In the genomic region with DNA sequence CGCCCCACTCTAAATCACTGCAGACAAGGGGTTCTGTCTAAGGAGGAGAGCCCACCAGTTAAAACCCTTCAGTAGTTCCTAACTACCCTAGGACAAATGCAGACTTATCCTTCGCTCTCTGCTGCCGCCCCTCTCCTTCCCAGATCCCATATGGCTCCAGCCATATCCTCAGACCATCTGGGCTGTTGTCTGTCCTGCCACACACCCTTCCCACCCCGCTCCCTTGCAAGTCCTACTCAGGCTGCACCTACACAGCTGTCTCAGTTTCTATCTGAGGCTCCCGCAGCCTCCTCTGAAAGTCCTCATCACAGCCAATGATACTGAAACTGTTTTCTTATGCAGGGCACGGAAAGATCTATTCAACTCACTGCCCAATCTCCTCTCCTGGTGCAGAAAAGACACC, we compare ENCODE assay signal across 8 cellular contexts. TPM values are rescaled to one million over a fixed set of nuclear protein-coding genes. Genes with fewer than 3 reads are reported as not detected.
DNase-seq lines count a peak whose midpoint lies in the region; ATAC-seq lines count a peak whose summit lies in the region.

No MANE protein-coding gene starts in this region.

- H3K36me3 ChIP-seq in skeletal muscle satellite cell (ENCODE audit: insufficient read depth, low read length): peaks cover 33% of the 10 kb centered on the region

- peak overlapping the region; percentile 85 for H3K4me3 Mint-ChIP-seq in activated T-helper 2 cell treated with anti-CD3 and anti-CD28 coated beads, Interferon-gamma antibody, Interleukin-2, Interleukin-4, amounts not matched to agents 10 μg/mL and 5 μg/mL and 100 μg/mL, durations not matched to agents 14 hours and 24 hours and 36 hours (ENCODE audit: low read depth)

- H3K4me3 ChIP-seq in skeletal muscle satellite cell (ENCODE audit: low read length): no peak overlapping the region

- H3K9me3 ChIP-seq in skeletal muscle satellite cell (replicated peaks; ENCODE audit: low read length): no peaks in the 10 kb centered on the region

- H3K4me1 Mint-ChIP-seq in activated T-helper 2 cell treated with anti-CD3 and anti-CD28 coated beads, Interferon-gamma antibody, Interleukin-2, Interleukin-4, amounts not matched to agents 10 μg/mL and 5 μg/mL and 100 μg/mL, durations not matched to agents 14 hours and 24 hours and 36 hours (ENCODE audit: low read depth): peaks cover 18% of the 10 kb centered on the region

- DNase-seq in activated naive CD4-positive, alpha-beta T cell treated with Interleukin-2 at 50 U/mL for 16 hours: peak; percentile 33
- no peak for DNase-seq in activated naive CD4-positive, alpha-beta T cell treated with anti-CD3 and anti-CD28 coated beads, Interleukin-2, amount 50 U/mL, for 16 hours
- DNase-seq in activated T-helper 2 cell treated with anti-CD3 and anti-CD28 coated beads, Interferon-gamma antibody, Interleukin-2, Interleukin-4, amounts not matched to agents 10 μg/mL and 5 μg/mL and 100 μg/mL, durations not matched to agents 14 hours and 24 hours and 36 hours (ENCODE audit: low spot score): no peak
- DNase-seq in EL (no peak), KG1 (lab: John Stamatoyannopoulos, UW) (no peak), NCI-H446 (lab: John Stamatoyannopoulos, UW) (no peak)

- peak overlapping the region; percentile 91 for H3K27ac Mint-ChIP-seq in activated T-helper 2 cell treated with anti-CD3 and anti-CD28 coated beads, Interferon-gamma antibody, Interleukin-2, Interleukin-4, amounts not matched to agents 10 μg/mL and 5 μg/mL and 100 μg/mL, durations not matched to agents 14 hours and 24 hours and 36 hours

- no peak overlapping the region for H3K9ac ChIP-seq in skeletal muscle satellite cell (ENCODE audit: low read depth, low read length)

- peaks cover 34% of the 10 kb centered on the region for H3K36me3 Mint-ChIP-seq in activated T-helper 2 cell treated with anti-CD3 and anti-CD28 coated beads, Interferon-gamma antibody, Interleukin-2, Interleukin-4, amounts not matched to agents 10 μg/mL and 5 μg/mL and 100 μg/mL, durations not matched to agents 14 hours and 24 hours and 36 hours (ENCODE audit: low read depth)

- ATAC-seq in HG03095 (IDR thresholded peaks at IDR 0.05; ENCODE audit: unreplicated experiment): peak; percentile 43

- H3K27me3 Mint-ChIP-seq in activated T-helper 2 cell treated with anti-CD3 and anti-CD28 coated beads, Interferon-gamma antibody, Interleukin-2, Interleukin-4, amounts not matched to agents 10 μg/mL and 5 μg/mL and 100 μg/mL, durations not matched to agents 14 hours and 24 hours and 36 hours (ENCODE audit: low read depth): no peaks in the 10 kb centered on the region

- no peaks in the 10 kb centered on the region for H3K27me3 ChIP-seq in skeletal muscle satellite cell (ENCODE audit: control insufficient read depth, insufficient read depth, low read length)

- H3K4me2 ChIP-seq in skeletal muscle satellite cell (ENCODE audit: low read length): peak overlapping the region; percentile 89

- intact Hi-C loops in activated T-helper 2 cell treated with anti-CD3 and anti-CD28 coated beads, Interferon-gamma antibody, Interleukin-2, Interleukin-4, amounts not matched to agents 10 μg/mL and 5 μg/mL and 100 μg/mL, durations not matched to agents 14 hours and 24 hours and 36 hours (cut with micrococcal nuclease): loop anchor here (5.0 to 10.0 kb wide), 4 partner anchors 35 to 767 kb away; a partner anchor contains a TSS

- H3K9me3 Mint-ChIP-seq in activated T-helper 2 cell treated with anti-CD3 and anti-CD28 coated beads, Interferon-gamma antibody, Interleukin-2, Interleukin-4, amounts not matched to agents 10 μg/mL and 5 μg/mL and 100 μg/mL, durations not matched to agents 14 hours and 24 hours and 36 hours: no peaks in the 10 kb centered on the region

- H3K4me1 ChIP-seq in skeletal muscle satellite cell (ENCODE audit: control insufficient read depth, insufficient read depth, low read length): peaks cover 29% of the 10 kb centered on the region

RNA-seq across cellular contexts. Expression of a gene that starts 0.7 kb away (rescaled TPM):
- total RNA-seq in activated T-helper 2 cell treated with anti-CD3 and anti-CD28 coated beads, Interferon-gamma antibody, Interleukin-2, Interleukin-4, amounts not matched to agents 10 μg/mL and 5 μg/mL and 100 μg/mL, durations not matched to agents 14 hours and 24 hours and 36 hours: 47.5 and 50.0 TPM in 2 replicates
- 51.0 and 58.8 TPM in 2 replicates for total RNA-seq in skeletal muscle satellite cell (2012; rRNA removed)

RNA-seq across cellular contexts. Expression of a gene that starts 10.0 kb away (rescaled TPM):
- 60.5 and 61.2 TPM in 2 replicates for total RNA-seq in activated T-helper 2 cell treated with anti-CD3 and anti-CD28 coated beads, Interferon-gamma antibody, Interleukin-2, Interleukin-4, amounts not matched to agents 10 μg/mL and 5 μg/mL and 100 μg/mL, durations not matched to agents 14 hours and 24 hours and 36 hours
- 17.0 and 21.4 TPM in 2 replicates for total RNA-seq in skeletal muscle satellite cell (2012; rRNA removed)

RNA-seq across cellular contexts. Expression of a gene that starts 12.9 kb away (rescaled TPM):
- 54.5 and 60.0 TPM in 2 replicates for total RNA-seq in activated T-helper 2 cell treated with anti-CD3 and anti-CD28 coated beads, Interferon-gamma antibody, Interleukin-2, Interleukin-4, amounts not matched to agents 10 μg/mL and 5 μg/mL and 100 μg/mL, durations not matched to agents 14 hours and 24 hours and 36 hours
- 94.3 and 167 TPM in 2 replicates for total RNA-seq in skeletal muscle satellite cell (2012; rRNA removed)

RNA-seq across cellular contexts. Expression of a gene that starts 18.7 kb away (rescaled TPM):
- 4.8 and 5.1 TPM in 2 replicates for total RNA-seq in activated T-helper 2 cell treated with anti-CD3 and anti-CD28 coated beads, Interferon-gamma antibody, Interleukin-2, Interleukin-4, amounts not matched to agents 10 μg/mL and 5 μg/mL and 100 μg/mL, durations not matched to agents 14 hours and 24 hours and 36 hours
- total RNA-seq in skeletal muscle satellite cell (2012; rRNA removed): 1.5 and 2.4 TPM in 2 replicates

RNA-seq across cellular contexts. Expression of a gene that starts 28.1 kb away (rescaled TPM):
- not detected in 2 replicates for total RNA-seq in activated T-helper 2 cell treated with anti-CD3 and anti-CD28 coated beads, Interferon-gamma antibody, Interleukin-2, Interleukin-4, amounts not matched to agents 10 μg/mL and 5 μg/mL and 100 μg/mL, durations not matched to agents 14 hours and 24 hours and 36 hours
- not detected in 2 replicates for total RNA-seq in skeletal muscle satellite cell (2012; rRNA removed)
